In the genomic region with DNA sequence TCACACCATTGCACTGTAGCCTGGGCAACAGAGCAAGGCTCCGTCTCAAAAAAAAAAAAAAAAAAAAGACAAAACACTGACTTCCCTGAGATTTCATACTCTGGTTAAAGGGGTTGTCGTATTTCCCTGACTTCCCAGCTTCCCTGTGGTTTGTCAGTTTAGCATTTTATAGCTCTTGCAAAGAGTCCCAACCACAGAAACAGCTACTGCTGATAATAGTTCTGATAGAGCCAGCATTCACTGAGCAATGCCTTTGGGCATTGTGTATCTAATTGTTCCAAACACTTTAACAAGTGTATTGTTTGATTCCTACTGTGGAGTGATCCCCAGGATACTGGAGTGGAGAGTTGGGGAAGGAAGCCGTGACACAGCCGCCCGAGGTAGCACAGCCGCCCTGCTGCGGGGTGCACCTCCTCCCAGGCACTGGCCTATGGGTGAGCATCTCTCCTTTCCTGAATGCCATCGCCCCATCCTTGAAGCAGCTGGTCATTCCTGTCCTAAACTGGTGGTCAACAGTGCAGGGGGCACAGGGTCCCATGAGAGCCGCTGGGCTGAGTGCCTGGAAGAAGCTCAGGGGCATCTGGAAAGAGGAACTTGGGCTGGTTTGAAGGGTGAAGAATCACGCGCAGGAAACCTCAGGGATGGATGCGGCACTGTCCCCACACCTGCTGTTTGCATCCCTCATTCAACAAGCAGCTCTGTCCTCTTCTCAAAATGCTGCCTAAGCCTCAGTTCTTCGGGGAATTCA, we compare ENCODE assay signal across 23 cellular contexts.
"Had no signal": no experiment of that assay in that cellular context is flagged by ENCODE, and none has a peak within 500 bp of the region (broad histone marks: within the 10 kb centered on the region; RNA-seq: fewer than 3 reads in every experiment).

No MANE protein-coding gene starts in this region.

- H3K36me3 ChIP-seq: adrenal gland, esophagus squamous epithelium, left lung, right atrium auricular region, suprapubic skin, tibial nerve had no signal

- H3K4me2 ChIP-seq: smooth muscle cell had no signal

- H3K4me1 ChIP-seq: adrenal gland, body of pancreas, esophagus squamous epithelium, left lung, right atrium auricular region, suprapubic skin, tibial nerve had no signal

- H3K27ac ChIP-seq: adrenal gland, body of pancreas, esophagus squamous epithelium, left lung, right atrium auricular region, suprapubic skin, tibial nerve had no signal

- H3K9me3 ChIP-seq: adrenal gland, body of pancreas, esophagus squamous epithelium, right atrium auricular region, suprapubic skin, tibial nerve had no signal

- ATAC-seq: body of pancreas; left lung; stimulated activated naive B cell treated with anti-CD40 and anti-IgM and Interleukin-4, amounts not matched to agents 10 μg/mL and 1 μg/mL and 100 μg/mL, for 72 hours had no signal

- H3K27me3 ChIP-seq: adrenal gland, body of pancreas, right atrium auricular region, suprapubic skin, tibial nerve had no signal

- DNase-seq: activated CD4-positive, alpha-beta memory T cell treated with anti-CD3 and anti-CD28 coated beads for 36 hours; activated CD4-positive, alpha-beta T cell treated with anti-CD3 and anti-CD28 coated beads for 4 hours; activated CD8-positive, alpha-beta memory T cell treated with anti-CD3 and anti-CD28 coated beads, Interleukin-2, amount 50 U/mL, for 4 hours; activated effector memory CD4-positive, alpha-beta T cell treated with anti-CD3 and anti-CD28 coated beads, Interleukin-2, amount 50 U/mL, for 16 hours; activated naive CD4-positive, alpha-beta T cell treated with anti-CD3 and anti-CD28 coated beads for 36 hours; activated naive CD8-positive, alpha-beta T cell treated with anti-CD3 and anti-CD28 coated beads for 36 hours; activated T-cell treated with anti-CD3 and anti-CD28 coated beads, Interleukin-2, amount 50 U/mL, for 1 hour; adrenal gland; aorta; body of pancreas; dermis blood vessel endothelial cell; effector CD4-positive, alpha-beta T cell; esophagus squamous epithelium; left lung; nephron progenitor cell; stimulated activated CD4-positive, alpha-beta T cell treated with anti-CD3 and anti-CD28 coated beads, Interleukin-1b, Interleukin-23, amount 100 ng/mL, for 48 hours; stimulated activated CD4-positive, alpha-beta T cell treated with anti-CD3 and anti-CD28 coated beads, Interleukin-4, amount 100 ng/mL, for 4 hours; stimulated activated naive B cell treated with anti-CD40 and anti-IgM and Interleukin-4, amounts not matched to agents 10 μg/mL and 1 μg/mL and 100 μg/mL, for 72 hours had no signal

- H3K4me3 ChIP-seq: adrenal gland, body of pancreas, esophagus squamous epithelium, left lung, lung, right atrium auricular region, smooth muscle cell, suprapubic skin, tibial nerve had no signal
